17 cellular contexts compared by ENCODE assay signal in genomic region chr1:230986976-230987375, GRCh38. TPM values are rescaled to one million over a fixed set of nuclear protein-coding genes. Genes with fewer than 3 reads are reported as not detected.
DNase-seq lines count a peak whose midpoint lies in the region; ATAC-seq and TF ChIP-seq lines count a peak whose summit lies in the region.
"Had no signal": no experiment of that assay in that cellular context is flagged by ENCODE, and none has a peak within 500 bp of the region (broad histone marks: within the 10 kb centered on the region; RNA-seq: fewer than 3 reads in every experiment).

No MANE protein-coding gene starts in this region.

- CTCF ChIA-PET in RWPE1 (lab: Yijun Ruan, JAX) = no interaction called here
- CTCF ChIA-PET in CD8-positive, alpha-beta T cell (lab: Charles Lee) = interaction anchor here (1.2 to 1.5 kb wide), 2 partner anchors 8 to 70 kb away, joined by 3 to 4 read pairs; partner anchors contain the start of gene ARV1

- no peaks in the 10 kb centered on the region for H3K9me3 ChIP-seq in CD8-positive, alpha-beta T cell (ENCODE audit: low read length)

- no peak overlapping the region for H3K27ac ChIP-seq in RWPE1
- no peak overlapping the region for H3K27ac ChIP-seq in CD8-positive, alpha-beta T cell (ENCODE audit: low read depth, low read length)

- peak; percentile 62 for ATAC-seq in esophagus mucosa
- ATAC-seq in HG03571 (IDR thresholded peaks at IDR 0.05; ENCODE audit: unreplicated experiment) = no peak
- no peak for ATAC-seq in CD8-positive, alpha-beta T cell
- ATAC-seq: naive thymus-derived CD8-positive, alpha-beta T cell; Panc1; sciatic nerve had no signal

- H3K4me3 Mint-ChIP-seq in osteocyte (ENCODE audit: unreplicated experiment) = no peak overlapping the region
- no peak overlapping the region for H3K4me3 Mint-ChIP-seq in CD8-positive, alpha-beta T cell
- H3K4me3 Mint-ChIP-seq: naive thymus-derived CD8-positive, alpha-beta T cell had no signal

- POLR2A ChIA-PET in RWPE1 (lab: Yijun Ruan, JAX; ENCODE audit: low non-redundant PET) = no interaction called here
- POLR2A ChIA-PET in CD8-positive, alpha-beta T cell (lab: Charles Lee) = no interaction called here

- peaks cover 3% of the 10 kb centered on the region for H3K4me1 Mint-ChIP-seq in osteocyte (ENCODE audit: unreplicated experiment)
- peaks cover 37% of the 10 kb centered on the region for H3K4me1 Mint-ChIP-seq in CD8-positive, alpha-beta T cell (ENCODE audit: low read depth)

- H3K27me3 Mint-ChIP-seq in osteocyte (ENCODE audit: unreplicated experiment) = no peaks in the 10 kb centered on the region
- no peaks in the 10 kb centered on the region for H3K27me3 Mint-ChIP-seq in CD8-positive, alpha-beta T cell (ENCODE audit: low read depth)
- H3K27me3 Mint-ChIP-seq: naive thymus-derived CD8-positive, alpha-beta T cell had no signal

- no peaks in the 10 kb centered on the region for H3K9me3 Mint-ChIP-seq in osteocyte (ENCODE audit: unreplicated experiment)
- no peaks in the 10 kb centered on the region for H3K9me3 Mint-ChIP-seq in CD8-positive, alpha-beta T cell
- H3K9me3 Mint-ChIP-seq: naive thymus-derived CD8-positive, alpha-beta T cell had no signal

- intact Hi-C loops in CD8-positive, alpha-beta T cell (cut with DNase I, micrococcal nuclease) = no loop called here

- H3K36me3 Mint-ChIP-seq in osteocyte (ENCODE audit: unreplicated experiment) = peaks cover 10% of the 10 kb centered on the region
- peaks cover 53% of the 10 kb centered on the region for H3K36me3 Mint-ChIP-seq in CD8-positive, alpha-beta T cell

- no peak overlapping the region for H3K4me3 ChIP-seq in CD8-positive, alpha-beta T cell (ENCODE audit: low read depth, low read length)

- no peaks in the 10 kb centered on the region for H3K4me1 ChIP-seq in CD8-positive, alpha-beta T cell (ENCODE audit: insufficient read depth, low read length)

- no peak for TF ChIP-seq CTCF in RWPE1 (conservative IDR thresholded peaks at IDR 0.05; ENCODE audit: low read depth)
- no peak for TF ChIP-seq CTCF in osteocyte (IDR thresholded peaks at IDR 0.05)
- no peak for TF ChIP-seq CTCF in CD8-positive, alpha-beta T cell (IDR thresholded peaks at IDR 0.05)

- H3K36me3 ChIP-seq in CD8-positive, alpha-beta T cell (ENCODE audit: insufficient read depth, low read length) = no peaks in the 10 kb centered on the region

- DNase-seq in ELR (ENCODE audit: low read depth) (peak; percentile 87), RWPE1 (ENCODE audit: low spot score) (peak; percentile 65), osteocyte (ENCODE audit: extremely low spot score, unreplicated experiment) (no peak), NCI-H2107 (lab: John Stamatoyannopoulos, UW) (no peak), COLO668 (lab: John Stamatoyannopoulos, UW; ENCODE audit: unreplicated experiment) (no peak)
- no peak for DNase-seq in CD8-positive, alpha-beta T cell
- DNase-seq: activated CD4-positive, alpha-beta T cell treated with anti-CD3 and anti-CD28 coated beads for 48 hours; activated T-cell treated with anti-CD3 and anti-CD28 coated beads, Interleukin-2, amount 50 U/mL, for 48 hours; effector CD8-positive, alpha-beta T cell; kidney; naive thymus-derived CD8-positive, alpha-beta T cell; NCI-H1436; NCI-H510A treated with DMSO at 0.1 percent for 48 hours had no signal

- H3K27ac Mint-ChIP-seq in osteocyte (ENCODE audit: unreplicated experiment) = peak overlapping the region; percentile 11
- H3K27ac Mint-ChIP-seq in CD8-positive, alpha-beta T cell = no peak overlapping the region
- H3K27ac Mint-ChIP-seq: naive thymus-derived CD8-positive, alpha-beta T cell had no signal

- no peaks in the 10 kb centered on the region for H3K27me3 ChIP-seq in CD8-positive, alpha-beta T cell (ENCODE audit: insufficient read depth, low read length)

RNA-seq across cellular contexts. Expression of gene ARV1, which starts 8.1 kb away (rescaled TPM):
- total RNA-seq in esophagus mucosa = 17.3 TPM
- total RNA-seq in osteocyte = 16.2 and 17.1 TPM in 2 replicates
- 1 to 10 TPM; 1.4 to 1.5 TPM for total RNA-seq in CD8-positive, alpha-beta T cell

RNA-seq across cellular contexts. Expression of gene TTC13, which starts 8.3 kb away (rescaled TPM):
- total RNA-seq in esophagus mucosa = 6.6 TPM
- 15.9 and 19.5 TPM in 2 replicates for total RNA-seq in osteocyte
- total RNA-seq in CD8-positive, alpha-beta T cell = 10 to 100 TPM; 15.2 to 19.3 TPM

RNA-seq across cellular contexts. Expression of gene FAM89A, which starts 53.1 kb away (rescaled TPM):
- total RNA-seq in esophagus mucosa (12.4 TPM), osteocyte (14.8 and 15.5 TPM in 2 replicates)
- 1 to 10 TPM; 1.4 to 2.1 TPM for total RNA-seq in CD8-positive, alpha-beta T cell

Comparison
In these comparisons a context has a peak if more than half of its experiments do, and no peak if none do; other contexts are left out.
1. DNase-seq: peak in ELR (single experiment) and RWPE1 (single experiment); none in osteocyte (single experiment), NCI-H2107 (single experiment), CD8-positive, alpha-beta T cell (0 of 7) and COLO668 (single experiment).